8 cellular contexts compared by ENCODE assay signal in the genomic region with DNA sequence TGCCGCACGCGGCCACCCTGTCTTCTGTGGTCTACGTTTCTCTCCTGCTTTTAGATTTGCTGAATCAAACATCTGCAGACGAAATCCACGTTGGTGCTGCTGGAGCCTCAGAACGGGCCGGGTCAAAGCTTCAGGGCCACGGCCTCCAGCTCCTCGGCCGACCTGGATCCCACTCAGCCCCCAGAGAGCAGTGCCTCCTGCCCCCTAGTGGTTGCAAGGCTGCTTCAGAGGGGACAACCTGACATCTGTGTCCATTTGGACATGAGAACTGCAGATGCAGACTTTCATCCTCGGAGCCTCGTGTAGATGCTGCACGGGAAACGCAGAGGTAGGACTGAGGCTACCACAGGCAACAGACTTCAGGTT. TPM values are rescaled to one million over a fixed set of nuclear protein-coding genes. Genes with fewer than 3 reads are reported as not detected.
DNase-seq lines count a peak whose midpoint lies in the region; ATAC-seq and TF ChIP-seq lines count a peak whose summit lies in the region.

No MANE protein-coding gene starts in this region.

- H3K36me3 ChIP-seq in effector memory CD4-positive, alpha-beta T cell (ENCODE audit: control insufficient read depth, insufficient read depth, low read length): peaks cover 15% of the 10 kb centered on the region
- H3K36me3 ChIP-seq in esophagus squamous epithelium: peaks cover 3 to 61% (median 8%) of the 10 kb centered on the region in 3 donors

- H3K27ac ChIP-seq in effector memory CD4-positive, alpha-beta T cell (ENCODE audit: insufficient read depth, low read length, poor library complexity, severe bottlenecking): no peak overlapping the region
- no peak overlapping the region for H3K27ac ChIP-seq in esophagus squamous epithelium

- peak overlapping the region; percentile 53 for H3K27ac Mint-ChIP-seq in activated T-cell treated with anti-CD3 and anti-CD28 coated beads, Interleukin-2, amount 50 U/mL, for 24 hours
- peak overlapping the region; percentile 69 for H3K27ac Mint-ChIP-seq in stimulated activated memory B cell treated with anti-CD40 and anti-IgM and Interleukin-4, amounts not matched to agents 10 μg/mL and 1 μg/mL and 100 μg/mL, for 72 hours

- H3K4me1 Mint-ChIP-seq in activated T-cell treated with anti-CD3 and anti-CD28 coated beads, Interleukin-2, amount 50 U/mL, for 24 hours (ENCODE audit: low read depth): peaks cover 10% of the 10 kb centered on the region
- peaks cover 18% of the 10 kb centered on the region for H3K4me1 Mint-ChIP-seq in stimulated activated memory B cell treated with anti-CD40 and anti-IgM and Interleukin-4, amounts not matched to agents 10 μg/mL and 1 μg/mL and 100 μg/mL, for 72 hours

- DNase-seq in AG09309 (ENCODE audit: low read depth): no peak
- DNase-seq in GM13976 (ENCODE audit: low spot score): no peak
- peak; percentile 51 for DNase-seq in activated T-cell treated with anti-CD3 and anti-CD28 coated beads, Interleukin-2, amount 50 U/mL, for 24 hours
- DNase-seq in hepatic stellate cell (ENCODE audit: low spot score): peak; percentile 37
- no peak for DNase-seq in effector memory CD4-positive, alpha-beta T cell
- DNase-seq in esophagus squamous epithelium (lab: John Stamatoyannopoulos, UW): no peak
- no peak for DNase-seq in NCI-H2081 (lab: John Stamatoyannopoulos, UW)

- WGBS in esophagus squamous epithelium, 2 donors: 91 to 92% methylated on average over 12 of the region's 15 CpGs

- TF ChIP-seq CTCF in AG09309 (IDR thresholded peaks at IDR 0.05; ENCODE audit: control insufficient read depth, insufficient read depth, low read depth, low read length, missing control alignments) (peak; percentile 51), GM13976 (IDR thresholded peaks at IDR 0.05; ENCODE audit: borderline replicate concordance, control extremely low read depth, extremely low read depth, insufficient read depth, missing control alignments) (peak; percentile 33), esophagus squamous epithelium (IDR thresholded peaks at IDR 0.05) (peak in 3 of 6 experiments; percentile 20 to 45 (median 29))

- intact Hi-C loops in esophagus squamous epithelium (cut with DNase I): no loop called here

- H3K36me3 Mint-ChIP-seq in activated T-cell treated with anti-CD3 and anti-CD28 coated beads, Interleukin-2, amount 50 U/mL, for 24 hours (ENCODE audit: low read depth): peaks cover 93% of the 10 kb centered on the region
- H3K36me3 Mint-ChIP-seq in stimulated activated memory B cell treated with anti-CD40 and anti-IgM and Interleukin-4, amounts not matched to agents 10 μg/mL and 1 μg/mL and 100 μg/mL, for 72 hours: peaks cover 76% of the 10 kb centered on the region

- H3K4me3 ChIP-seq in AG09309 (ENCODE audit: control insufficient read depth, low read depth, low read length) (no peak overlapping the region), esophagus squamous epithelium (no peak overlapping the region)
- H3K4me3 ChIP-seq in effector memory CD4-positive, alpha-beta T cell (ENCODE audit: insufficient read depth, low read depth, low read length, poor library complexity, severe bottlenecking): no peak overlapping the region

- in situ Hi-C loops in GM13976 (cut with MboI; ENCODE audit: low sequenced_read_pairs, unreplicated experiment): no loop called here

- ATAC-seq in stimulated activated memory B cell treated with anti-CD40 and anti-IgM and Interleukin-4, amounts not matched to agents 10 μg/mL and 1 μg/mL and 100 μg/mL, for 72 hours: no peak

- H3K9me3 ChIP-seq in effector memory CD4-positive, alpha-beta T cell (ENCODE audit: control insufficient read depth, low read length): no peaks in the 10 kb centered on the region
- no peaks in the 10 kb centered on the region for H3K9me3 ChIP-seq in esophagus squamous epithelium

- TF ChIP-seq POLR2A in esophagus squamous epithelium (IDR thresholded peaks at IDR 0.05): no peak

- no peaks in the 10 kb centered on the region for H3K4me1 ChIP-seq in effector memory CD4-positive, alpha-beta T cell (ENCODE audit: control insufficient read depth, insufficient read depth, low read length, poor library complexity, severe bottlenecking)
- H3K4me1 ChIP-seq in esophagus squamous epithelium: no peaks in the 10 kb centered on the region

- peaks cover 12% of the 10 kb centered on the region for H3K9me3 Mint-ChIP-seq in activated T-cell treated with anti-CD3 and anti-CD28 coated beads, Interleukin-2, amount 50 U/mL, for 24 hours
- peaks cover 2% of the 10 kb centered on the region for H3K9me3 Mint-ChIP-seq in stimulated activated memory B cell treated with anti-CD40 and anti-IgM and Interleukin-4, amounts not matched to agents 10 μg/mL and 1 μg/mL and 100 μg/mL, for 72 hours

- H3K4me3 Mint-ChIP-seq in activated T-cell treated with anti-CD3 and anti-CD28 coated beads, Interleukin-2, amount 50 U/mL, for 24 hours: no peak overlapping the region
- no peak overlapping the region for H3K4me3 Mint-ChIP-seq in stimulated activated memory B cell treated with anti-CD40 and anti-IgM and Interleukin-4, amounts not matched to agents 10 μg/mL and 1 μg/mL and 100 μg/mL, for 72 hours

- H3K27me3 Mint-ChIP-seq in activated T-cell treated with anti-CD3 and anti-CD28 coated beads, Interleukin-2, amount 50 U/mL, for 24 hours: no peaks in the 10 kb centered on the region
- H3K27me3 Mint-ChIP-seq in stimulated activated memory B cell treated with anti-CD40 and anti-IgM and Interleukin-4, amounts not matched to agents 10 μg/mL and 1 μg/mL and 100 μg/mL, for 72 hours: no peaks in the 10 kb centered on the region

- no peaks in the 10 kb centered on the region for H3K27me3 ChIP-seq in effector memory CD4-positive, alpha-beta T cell (replicated peaks; ENCODE audit: control insufficient read depth, insufficient read depth, low read length, poor library complexity, severe bottlenecking)
- no peaks in the 10 kb centered on the region for H3K27me3 ChIP-seq in esophagus squamous epithelium

RNA-seq across cellular contexts. Expression of a gene that starts 23.0 kb away (rescaled TPM):
- under 1 TPM in 1 of 4 donors, not detected in 3; 0.19 TPM for total RNA-seq in esophagus squamous epithelium

RNA-seq across cellular contexts. Expression of a gene that starts 55.5 kb away (rescaled TPM):
- total RNA-seq in esophagus squamous epithelium: 10 to 100 TPM in 3 of 4 donors, 1 to 10 TPM in 1; 7.7 to 44.8 (median 12.0) TPM

Comparison
In these comparisons a context has a peak if more than half of its experiments do, and no peak if none do; other contexts are left out.
1. DNase-seq: peak in activated T-cell treated with anti-CD3 and anti-CD28 coated beads, Interleukin-2, amount 50 U/mL, for 24 hours (single experiment) and hepatic stellate cell (single experiment); none in AG09309 (single experiment), GM13976 (single experiment), effector memory CD4-positive, alpha-beta T cell (0 of 3), esophagus squamous epithelium (single experiment) and NCI-H2081 (0 of 2).